8 cellular contexts compared by ENCODE assay signal in genomic region chr3:10142707-10143560, GRCh38. TPM values are rescaled to one million over a fixed set of nuclear protein-coding genes. Genes with fewer than 3 reads are reported as not detected.
A peak's percentile ranks its signal among the peaks of the same experiment; 100 is the strongest.
DNase-seq lines count a peak whose midpoint lies in the region; ATAC-seq and TF ChIP-seq lines count a peak whose summit lies in the region.

No MANE protein-coding gene starts in this region.

- H3K4me3 ChIP-seq in esophagus muscularis mucosa: peak overlapping the region; percentile 77 to 94 (median 90)
- peak overlapping the region; percentile 68 for H3K4me3 ChIP-seq in parathyroid adenoma (ENCODE audit: low read depth, low read length)

- intact Hi-C loops in esophagus muscularis mucosa (cut with DNase I): loop anchor here (5.0 kb wide), 1 partner anchor 79 kb away; no protein-coding TSS in a partner anchor

- DNase-seq in stimulated activated CD4-positive, alpha-beta T cell treated with anti-CD3 and anti-CD28 coated beads, Interleukin-15, amount 100 ng/mL, for 24 hours: peak; percentile 39
- no peak for DNase-seq in stimulated activated CD4-positive, alpha-beta T cell treated with anti-CD3 and anti-CD28 coated beads, Interleukin-4, amount 100 ng/mL, for 4 hours
- DNase-seq in UCSD-AML1 (lab: John Stamatoyannopoulos, UW; ENCODE audit: unreplicated experiment) (peak; percentile 45), esophagus muscularis mucosa (ENCODE audit: extremely low spot score) (no peak), mesenteric fat pad (ENCODE audit: low spot score) (no peak), HUDEP-2 (lab: John Stamatoyannopoulos, UW; ENCODE audit: unreplicated experiment in 76 of 76) (no peak)

- H3K27ac ChIP-seq in esophagus muscularis mucosa (replicated peaks in 1 of 4) (peak overlapping the region; percentile 90 to 96 (median 92)), parathyroid adenoma (no peak overlapping the region)

- H3K79me2 ChIP-seq in parathyroid adenoma: peaks cover 8% of the 10 kb centered on the region

- H3K9me3 ChIP-seq in esophagus muscularis mucosa: no peaks in the 10 kb centered on the region
- H3K9me3 ChIP-seq in parathyroid adenoma (ENCODE audit: control insufficient read depth, low read length): no peaks in the 10 kb centered on the region

- ATAC-seq in GM19395 (IDR thresholded peaks at IDR 0.05; ENCODE audit: unreplicated experiment): no peak

- no peak for TF ChIP-seq POLR2A in esophagus muscularis mucosa (IDR thresholded peaks at IDR 0.05; ENCODE audit: low read depth)

- H3K27me3 ChIP-seq in esophagus muscularis mucosa (no peaks in the 10 kb centered on the region), parathyroid adenoma (ENCODE audit: control insufficient read depth, insufficient read depth, low read length) (no peaks in the 10 kb centered on the region)

- no peak for TF ChIP-seq EP300 in esophagus muscularis mucosa (IDR thresholded peaks at IDR 0.05)

- H3K4me2 ChIP-seq in parathyroid adenoma (ENCODE audit: low read length): peak overlapping the region; percentile 63

- H2AFZ ChIP-seq in parathyroid adenoma: no peak overlapping the region

- H3K36me3 ChIP-seq in esophagus muscularis mucosa (peaks cover 0 to 26% (median 16%) of the 10 kb centered on the region in 4 donors), parathyroid adenoma (ENCODE audit: control insufficient read depth, insufficient read depth, low read length) (no peaks in the 10 kb centered on the region)

- 79% methylated on average over 29 of the region's 29 CpGs for WGBS in esophagus muscularis mucosa

- H3K9ac ChIP-seq in parathyroid adenoma: no peak overlapping the region

- TF ChIP-seq CTCF in esophagus muscularis mucosa (IDR thresholded peaks at IDR 0.05) (no peak), parathyroid adenoma (IDR thresholded peaks at IDR 0.05) (no peak)

- peaks cover 23 to 51% (median 40%) of the 10 kb centered on the region in 4 donors for H3K4me1 ChIP-seq in esophagus muscularis mucosa
- H3K4me1 ChIP-seq in parathyroid adenoma: peaks cover 5% of the 10 kb centered on the region

RNA-seq across cellular contexts. Expression of gene VHL, which starts 1.4 kb away (rescaled TPM):
- 10 to 100 TPM; 17.6 to 29.5 (median 22.2) TPM for total RNA-seq in esophagus muscularis mucosa
- 34.3 TPM for total RNA-seq in mesenteric fat pad

RNA-seq across cellular contexts. Expression of gene IRAK2, which starts 21.8 kb away (rescaled TPM):
- 1 to 10 TPM; 2.5 to 3.2 (median 2.8) TPM for total RNA-seq in esophagus muscularis mucosa
- 4.7 TPM for total RNA-seq in mesenteric fat pad

RNA-seq across cellular contexts. Expression of gene BRK1, which starts 27.5 kb away (rescaled TPM):
- total RNA-seq in esophagus muscularis mucosa (100 to 1,000 TPM; 107 to 148 (median 142) TPM), mesenteric fat pad (111 TPM)

RNA-seq across cellular contexts. Expression of gene FANCD2OS, which starts 34.9 kb away (rescaled TPM):
- not detected for total RNA-seq in esophagus muscularis mucosa
- total RNA-seq in mesenteric fat pad: not detected

Comparison
In these comparisons a context has a peak if more than half of its experiments do, and no peak if none do; other contexts are left out.
1. DNase-seq: peak in stimulated activated CD4-positive, alpha-beta T cell treated with anti-CD3 and anti-CD28 coated beads, Interleukin-15, amount 100 ng/mL, for 24 hours (single experiment) and UCSD-AML1 (single experiment); none in stimulated activated CD4-positive, alpha-beta T cell treated with anti-CD3 and anti-CD28 coated beads, Interleukin-4, amount 100 ng/mL, for 4 hours (0 of 2), esophagus muscularis mucosa (single experiment), mesenteric fat pad (single experiment) and HUDEP-2 (0 of 76).